In the genomic region with DNA sequence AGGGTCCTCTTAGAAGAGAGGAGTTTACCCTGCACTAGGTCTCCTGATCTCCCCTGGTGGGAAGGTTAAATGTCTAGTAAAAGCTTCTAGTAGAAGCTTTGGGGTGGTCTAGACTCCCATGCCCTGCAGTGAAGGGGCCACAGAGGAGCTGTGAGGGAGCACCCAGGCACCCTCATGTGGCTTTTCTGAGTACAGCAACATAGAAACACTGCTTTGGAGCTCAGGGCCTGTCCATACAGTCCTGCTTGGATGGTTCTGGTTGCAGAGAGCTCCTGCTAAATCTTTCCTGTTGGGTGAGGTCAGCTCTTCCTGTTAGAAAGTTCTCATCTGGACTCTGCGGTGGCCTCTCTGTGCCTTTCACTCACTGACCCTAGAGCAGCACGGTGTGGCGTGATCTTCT, we compare ENCODE assay signal across 13 cellular contexts. TPM values are rescaled to one million over a fixed set of nuclear protein-coding genes. Genes with fewer than 3 reads are reported as not detected.
DNase-seq lines count a peak whose midpoint lies in the region; ATAC-seq, FAIRE-seq and TF ChIP-seq lines count a peak whose summit lies in the region.
"Had no signal": no experiment of that assay in that cellular context is flagged by ENCODE, and none has a peak within 500 bp of the region (broad histone marks: within the 10 kb centered on the region; RNA-seq: fewer than 3 reads in every experiment).

No MANE protein-coding gene starts in this region.

- no peak for TF ChIP-seq RAD21 in GM12878 (IDR thresholded peaks at IDR 0.05; ENCODE audit: insufficient read depth, low read depth, low read length)
- peak in 1 of 2 donors; percentile 46 for TF ChIP-seq RAD21 in liver (IDR thresholded peaks at IDR 0.05)

- no peak overlapping the region for H3K4me3 ChIP-seq in DOHH2 (ENCODE audit: low read length)
- H3K4me3 ChIP-seq in GM12878: no peak overlapping the region
- no peak overlapping the region for H3K4me3 ChIP-seq in liver (ENCODE audit: low read depth in 1 of 3, low read length in 3 of 3)
- H3K4me3 ChIP-seq in esophagus muscularis mucosa: no peak overlapping the region
- no peak overlapping the region for H3K4me3 ChIP-seq in tibial artery

- no peaks in the 10 kb centered on the region for H3F3A ChIP-seq in DOHH2 (ENCODE audit: control insufficient read depth, insufficient read depth)

- H3K36me3 Mint-ChIP-seq in activated CD4-positive, alpha-beta memory T cell treated with anti-CD3 and anti-CD28 coated beads, Interleukin-2, amount 10 ng/mL, durations not matched to agents 7 days and 5 days (ENCODE audit: low read depth): peaks cover 17% of the 10 kb centered on the region

- TF ChIP-seq EP300 in GM12878 (IDR thresholded peaks at IDR 0.05; ENCODE audit: borderline replicate concordance in 1 of 2, control insufficient read depth in 1 of 2, low read depth in 2 of 2, low read length in 2 of 2) (no peak), esophagus muscularis mucosa (IDR thresholded peaks at IDR 0.05) (no peak)

- WGBS in GM12878 (ENCODE audit: insufficient coverage, insufficient replicate concordance, low lambda C conversion rate, missing lambda C conversion rate): 98% methylated on average over 3 of the region's 3 CpGs
- WGBS in liver: 80% methylated on average over 3 of the region's 3 CpGs
- 93% methylated on average over 3 of the region's 3 CpGs for WGBS in esophagus muscularis mucosa

- peak; percentile 44 for TF ChIP-seq CTCF in DOHH2 (IDR thresholded peaks at IDR 0.05; ENCODE audit: low read depth, low read length, poor library complexity, severe bottlenecking)
- TF ChIP-seq CTCF in GM12878 (IDR thresholded peaks at IDR 0.05 in 2 of 3, conservative IDR thresholded peaks at IDR 0.05 in 1 of 3; ENCODE audit: control insufficient read depth in 2 of 3, extremely low read depth in 1 of 3, insufficient read depth in 1 of 3, low read depth in 3 of 3, low read length in 3 of 3): 0 out of 6 replicates have a peak, but pooled peaks of 1 of the 3 experiments have one; percentile 15
- TF ChIP-seq CTCF in liver (IDR thresholded peaks at IDR 0.05; ENCODE audit: low read depth, low read length, missing input control): peak; percentile 4
- TF ChIP-seq CTCF in esophagus muscularis mucosa (IDR thresholded peaks at IDR 0.05): no peak
- no peak for TF ChIP-seq CTCF in tibial artery (IDR thresholded peaks at IDR 0.05)

- H3K9me2 ChIP-seq in DOHH2 (replicated peaks; ENCODE audit: control insufficient read depth, low read length): no peaks in the 10 kb centered on the region

- H3K36me3 ChIP-seq in DOHH2 (ENCODE audit: control insufficient read depth, low read length): no peaks in the 10 kb centered on the region
- no peaks in the 10 kb centered on the region; a peak in 1 of 4 replicates for H3K36me3 ChIP-seq in GM12878 (ENCODE audit: control insufficient read depth in 2 of 2, insufficient read depth in 2 of 2, low read length in 1 of 2)
- H3K36me3 ChIP-seq in liver (ENCODE audit: control insufficient read depth in 4 of 4, insufficient read depth in 3 of 4, low read depth in 1 of 4, low read length in 3 of 4): no peaks in the 10 kb centered on the region
- H3K36me3 ChIP-seq in esophagus muscularis mucosa: peaks cover 20 to 96% (median 86%) of the 10 kb centered on the region in 4 donors
- peaks cover 50 to 94% (median 70%) of the 10 kb centered on the region in 3 donors for H3K36me3 ChIP-seq in tibial artery

- H3K27me3 Mint-ChIP-seq in activated CD4-positive, alpha-beta memory T cell treated with anti-CD3 and anti-CD28 coated beads, Interleukin-2, amount 10 ng/mL, durations not matched to agents 7 days and 5 days: no peaks in the 10 kb centered on the region
- H3K27me3 Mint-ChIP-seq: stimulated activated naive CD8-positive, alpha-beta T cell treated with anti-CD3 and anti-CD28 coated beads, Interleukin-15, amount 100 ng/mL, for 72 hours had no signal

- no peak overlapping the region for H3K27ac Mint-ChIP-seq in activated CD4-positive, alpha-beta memory T cell treated with anti-CD3 and anti-CD28 coated beads, Interleukin-2, amount 10 ng/mL, durations not matched to agents 7 days and 5 days

- no peak overlapping the region for H3K4me3 Mint-ChIP-seq in activated CD4-positive, alpha-beta memory T cell treated with anti-CD3 and anti-CD28 coated beads, Interleukin-2, amount 10 ng/mL, durations not matched to agents 7 days and 5 days
- H3K4me3 Mint-ChIP-seq: stimulated activated naive CD8-positive, alpha-beta T cell treated with anti-CD3 and anti-CD28 coated beads, Interleukin-15, amount 100 ng/mL, for 72 hours had no signal

- CTCF ChIA-PET in GM12878 (lab: Yijun Ruan, JAX): interaction anchor here (0.6 to 2.1 kb wide), 8 partner anchors 9 to 1384 kb away, joined by 3 to 11 read pairs (median 4); no protein-coding TSS in a partner anchor
- CTCF ChIA-PET in activated CD4-positive, alpha-beta memory T cell treated with anti-CD3 and anti-CD28 coated beads, Interleukin-2, amount 10 ng/mL, durations not matched to agents 7 days and 5 days (lab: Charles Lee): interaction anchor here (1.0 to 1.5 kb wide), 4 partner anchors 10 to 135 kb away, joined by 3 to 5 read pairs (median 4); no protein-coding TSS in a partner anchor

- H3K4me2 ChIP-seq in DOHH2 (ENCODE audit: low read length) (no peak overlapping the region), GM12878 (ENCODE audit: control insufficient read depth, insufficient read depth) (no peak overlapping the region)

- no peak overlapping the region for H2AFZ ChIP-seq in GM12878 (ENCODE audit: control insufficient read depth, low read depth, low read length)

- no peak overlapping the region for H3K27ac ChIP-seq in DOHH2 (ENCODE audit: low read depth, low read length)
- H3K27ac ChIP-seq in GM12878 (ENCODE audit: control insufficient read depth, insufficient read depth): no peak overlapping the region
- H3K27ac ChIP-seq in liver (ENCODE audit: low read depth in 1 of 2, low read length in 2 of 2): no peak overlapping the region
- H3K27ac ChIP-seq in esophagus muscularis mucosa (replicated peaks in 1 of 4): no peak overlapping the region
- no peak overlapping the region for H3K27ac ChIP-seq in tibial artery

- RAD21 ChIA-PET in GM12878 (lab: Charles Lee; ENCODE audit: unreplicated experiment): interaction anchor here (0.8 to 1.1 kb wide), 3 partner anchors 10 to 430 kb away, joined by 3 read pairs; no protein-coding TSS in a partner anchor

- no peaks in the 10 kb centered on the region for H3K79me2 ChIP-seq in DOHH2 (ENCODE audit: control insufficient read depth, low read length)
- no peaks in the 10 kb centered on the region for H3K79me2 ChIP-seq in GM12878 (ENCODE audit: control insufficient read depth, insufficient read depth, low read length)

- TF ChIP-seq POLR2A in GM12878 (IDR thresholded peaks at IDR 0.05; ENCODE audit: low read depth, low read length): no peak
- TF ChIP-seq POLR2A in esophagus muscularis mucosa (IDR thresholded peaks at IDR 0.05; ENCODE audit: low read depth): no peak
- TF ChIP-seq POLR2A in GM12891 (IDR thresholded peaks at IDR 0.05; ENCODE audit: low read depth, low read length): no peak

- peak; percentile 44; the same call in 2 of the 3 replicates for ATAC-seq in GM12878
- ATAC-seq: stimulated activated naive CD8-positive, alpha-beta T cell treated with anti-CD3 and anti-CD28 coated beads, Interleukin-15, amount 100 ng/mL, for 72 hours had no signal

- H3K9me3 Mint-ChIP-seq in activated CD4-positive, alpha-beta memory T cell treated with anti-CD3 and anti-CD28 coated beads, Interleukin-2, amount 10 ng/mL, durations not matched to agents 7 days and 5 days: no peaks in the 10 kb centered on the region
- H3K9me3 Mint-ChIP-seq: stimulated activated naive CD8-positive, alpha-beta T cell treated with anti-CD3 and anti-CD28 coated beads, Interleukin-15, amount 100 ng/mL, for 72 hours had no signal

- no peak for FAIRE-seq in GM12878 (lab: Jason Lieb, UNC)
- FAIRE-seq in GM12891 (lab: Jason Lieb, UNC): no peak

- H3K9me3 ChIP-seq in DOHH2 (ENCODE audit: control insufficient read depth, insufficient read depth, low read length) (no peaks in the 10 kb centered on the region), GM12878 (replicated peaks; ENCODE audit: control insufficient read depth, insufficient read depth, low read length) (no peaks in the 10 kb centered on the region), liver (ENCODE audit: control insufficient read depth in 4 of 4, low read length in 3 of 4) (no peaks in the 10 kb centered on the region), esophagus muscularis mucosa (no peaks in the 10 kb centered on the region), tibial artery (no peaks in the 10 kb centered on the region)

- H3K4me1 Mint-ChIP-seq in activated CD4-positive, alpha-beta memory T cell treated with anti-CD3 and anti-CD28 coated beads, Interleukin-2, amount 10 ng/mL, durations not matched to agents 7 days and 5 days: no peaks in the 10 kb centered on the region
- H3K4me1 Mint-ChIP-seq: stimulated activated naive CD8-positive, alpha-beta T cell treated with anti-CD3 and anti-CD28 coated beads, Interleukin-15, amount 100 ng/mL, for 72 hours had no signal

- DNase-seq in HuH-7 (ENCODE audit: low spot score) (peak; percentile 74), GM12878 (ENCODE audit: low read depth, low spot score) (no peak), esophagus muscularis mucosa (ENCODE audit: extremely low spot score) (no peak), GM12891 (ENCODE audit: insufficient read length, low spot score) (no peak), tibial artery (no peak)
- DNase-seq in activated CD4-positive, alpha-beta memory T cell treated with anti-CD3 and anti-CD28 coated beads, Interleukin-2, amount 10 ng/mL, durations not matched to agents 7 days and 5 days: no peak
- DNase-seq: activated effector memory CD4-positive, alpha-beta T cell treated with anti-CD3 and anti-CD28 coated beads, Interleukin-2, amount 50 U/mL, for 16 hours; mammary epithelial cell; NCI-H2171; stimulated activated naive CD8-positive, alpha-beta T cell treated with anti-CD3 and anti-CD28 coated beads, Interleukin-15, amount 100 ng/mL, for 72 hours; T-helper 1 cell had no signal

- POLR2A ChIA-PET in GM12878 (lab: Charles Lee): no interaction called here
- POLR2A ChIA-PET in activated CD4-positive, alpha-beta memory T cell treated with anti-CD3 and anti-CD28 coated beads, Interleukin-2, amount 10 ng/mL, durations not matched to agents 7 days and 5 days (lab: Charles Lee): no interaction called here

- H3K9ac ChIP-seq in GM12878 (ENCODE audit: control insufficient read depth, insufficient read depth, low read length) (no peak overlapping the region), liver (ENCODE audit: low read depth in 1 of 2, low read length in 2 of 2) (no peak overlapping the region)

- in situ Hi-C loops in GM12878 (cut with MboI): no loop called here

- H3K4me1 ChIP-seq in DOHH2 (ENCODE audit: control insufficient read depth, low read length) (no peaks in the 10 kb centered on the region), GM12878 (ENCODE audit: control insufficient read depth, insufficient read depth, low read length) (no peaks in the 10 kb centered on the region), liver (ENCODE audit: control insufficient read depth in 4 of 4, insufficient read depth in 4 of 4, low read length in 3 of 4) (no peaks in the 10 kb centered on the region), esophagus muscularis mucosa (no peaks in the 10 kb centered on the region), tibial artery (no peaks in the 10 kb centered on the region)

- H4K20me1 ChIP-seq in DOHH2 (ENCODE audit: control insufficient read depth, insufficient read depth, low read depth, low read length) (no peaks in the 10 kb centered on the region), GM12878 (ENCODE audit: control insufficient read depth, insufficient read depth) (no peaks in the 10 kb centered on the region)

- SMC1A ChIA-PET in GM12878 (lab: Charles Lee; ENCODE audit: uncharacterized antibody, unreplicated experiment): no interaction called here

- BruUV-seq in GM12878 (replicated peaks; lab: Mats Ljungman, UMichigan): no TSS peak

- intact Hi-C loops in GM12878 (cut with micrococcal nuclease; ENCODE audit: unreplicated experiment): no loop called here
- intact Hi-C loops in esophagus muscularis mucosa (cut with DNase I): no loop called here
- intact Hi-C loops in tibial artery (cut with DNase I; ENCODE audit: low total_unique reads): no loop called here

- no peaks in the 10 kb centered on the region for H3K27me3 ChIP-seq in DOHH2 (ENCODE audit: control insufficient read depth, low read length)
- H3K27me3 ChIP-seq in GM12878 (replicated peaks in 1 of 2; ENCODE audit: control insufficient read depth in 2 of 2, insufficient read depth in 2 of 2, low read length in 1 of 2): no peaks in the 10 kb centered on the region
- H3K27me3 ChIP-seq in liver (ENCODE audit: control insufficient read depth in 4 of 4, insufficient read depth in 4 of 4, low read length in 3 of 4): no peaks in the 10 kb centered on the region
- H3K27me3 ChIP-seq in esophagus muscularis mucosa: no peaks in the 10 kb centered on the region
- H3K27me3 ChIP-seq in tibial artery: no peaks in the 10 kb centered on the region

RNA-seq across cellular contexts. Expression of a gene that starts 47.8 kb away (rescaled TPM):
- 5.0 and 5.1 TPM in 2 replicates for total RNA-seq in GM12878 (2013; cell fraction: nucleolus; rRNA removed)
- total RNA-seq in GM12878 (2014; rRNA removed): 3.2 and 4.5 TPM in 2 replicates
- 3.8 and 4.7 TPM in 2 replicates for total RNA-seq in GM12878 (2014; rRNA removed; fragmentation: Illumina TruSeq; extraction: Trizol)
- total RNA-seq in GM12878 (2021): 3.7 and 5.1 TPM in 2 replicates
- 0.94 TPM for polyA plus RNA-seq in GM12878 (2011; ENCODE audit: low read depth)
- 4.8 and 5.4 TPM in 2 replicates for polyA plus RNA-seq in GM12878 (2011; rRNA removed)
- polyA plus RNA-seq in GM12878 (2011; cell fraction: cytosol; rRNA removed): 2.5 and 3.2 TPM in 2 replicates
- polyA plus RNA-seq in GM12878 (2011; cell fraction: nucleus; rRNA removed): 5.2 TPM in 2 replicates
- 1.4 and 1.8 TPM in 2 replicates for polyA plus RNA-seq in GM12878 (2012)
- polyA plus RNA-seq in GM12878 (2014; fragmentation: Illumina TruSeq; extraction: Trizol): 4.4 and 4.9 TPM in 2 replicates
- polyA plus RNA-seq in GM12878 (2014; fragmentation: Nextera tagmentation; extraction: Ambion mirVana): 1 to 10 TPM in 1 of 2 experiments, under 1 TPM in 1; 0.77 to 1.0 TPM
- 4.0 TPM in 2 replicates for polyA plus RNA-seq in GM12878 (2014; rRNA removed)
- 1 to 10 TPM; 3.7 to 4.2 TPM for polyA plus RNA-seq in GM12878 (2016; fragmentation: Nextera tagmentation; extraction: Ambion mirVana)
- 3.1 and 4.1 TPM in 2 replicates for polyA minus RNA-seq in GM12878 (2011; rRNA and poly(A)+ RNA removed)
- 1.2 and 2.7 TPM in 2 replicates for polyA minus RNA-seq in GM12878 (2011; cell fraction: cytosol; rRNA and poly(A)+ RNA removed)
- polyA minus RNA-seq in GM12878 (2011; cell fraction: nucleus; rRNA and poly(A)+ RNA removed): 1.8 and 2.7 TPM in 2 replicates
- total RNA-seq in liver: 1 to 10 TPM; 4.6 to 5.0 TPM
- 1 to 10 TPM; 1.4 to 1.5 TPM for polyA plus RNA-seq in liver
- total RNA-seq in esophagus muscularis mucosa: 100 to 1,000 TPM in 1 of 4 donors, 10 to 100 TPM in 3; 75.6 to 117 (median 79.7) TPM
- 10 to 100 TPM; 19.5 to 20.7 TPM for total RNA-seq in activated CD4-positive, alpha-beta memory T cell treated with anti-CD3 and anti-CD28 coated beads, Interleukin-2, amount 10 ng/mL, durations not matched to agents 7 days and 5 days
- polyA plus RNA-seq in GM12891 (2012; ENCODE audit: low read depth, missing spikeins): 0.42 TPM

Comparison
In these comparisons a context has a peak if more than half of its experiments do, and no peak if none do; other contexts are left out.
1. CTCF ChIP-seq: peak in DOHH2 (single experiment) and liver (single experiment); none in esophagus muscularis mucosa (0 of 3) and tibial artery (0 of 2).